Comparison of ENCODE assay signal across 8 cellular contexts in genomic region chr6:134288538-134289203, GRCh38. TPM values are rescaled to one million over a fixed set of nuclear protein-coding genes. Genes with fewer than 3 reads are reported as not detected.
DNase-seq lines count a peak whose midpoint lies in the region; ATAC-seq and TF ChIP-seq lines count a peak whose summit lies in the region.

No MANE protein-coding gene starts in this region.

- CTCF ChIA-PET in CD4-positive, alpha-beta memory T cell (lab: Charles Lee; ENCODE audit: partially characterized antibody): no interaction called here

- TF ChIP-seq CTCF in left lung (IDR thresholded peaks at IDR 0.05) (no peak), ovary (IDR thresholded peaks at IDR 0.05) (peak in 1 of 3 donors; percentile 7)

- H3K4me1 ChIP-seq in CD4-positive, alpha-beta memory T cell (ENCODE audit: insufficient read depth, low read length): peaks cover 18% of the 10 kb centered on the region
- H3K4me1 ChIP-seq in left lung: peaks cover 0 to 20% of the 10 kb centered on the region in 2 donors
- peaks cover 9% of the 10 kb centered on the region for H3K4me1 ChIP-seq in ovary (ENCODE audit: insufficient read depth)

- no peak for TF ChIP-seq POLR2A in ovary (IDR thresholded peaks at IDR 0.05)

- peaks cover 15 to 20% (median 18%) of the 10 kb centered on the region in 4 donors for H3K4me1 Mint-ChIP-seq in CD4-positive, alpha-beta memory T cell
- H3K4me1 Mint-ChIP-seq in activated naive CD4-positive, alpha-beta T cell treated with anti-CD3 and anti-CD28 coated beads, Interleukin-2, amount 50 U/mL, for 24 hours: peaks cover 29% of the 10 kb centered on the region

- WGBS in ovary, 3 donors: 4 to 20% (median 7%) methylated on average over 3 of the region's 3 CpGs

- no peaks in the 10 kb centered on the region for H3K27me3 ChIP-seq in CD4-positive, alpha-beta memory T cell (ENCODE audit: insufficient read depth, low read length)
- no peaks in the 10 kb centered on the region for H3K27me3 ChIP-seq in left lung
- no peaks in the 10 kb centered on the region for H3K27me3 ChIP-seq in ovary

- peak overlapping the region in 5 of 8 donors; percentile 2 to 58 (median 47) for H3K4me3 Mint-ChIP-seq in CD4-positive, alpha-beta memory T cell
- peak overlapping the region; percentile 56 for H3K4me3 Mint-ChIP-seq in activated naive CD4-positive, alpha-beta T cell treated with anti-CD3 and anti-CD28 coated beads, Interleukin-2, amount 50 U/mL, for 24 hours

- ATAC-seq in GM19463 (IDR thresholded peaks at IDR 0.05; ENCODE audit: unreplicated experiment): peak; percentile 72
- peak; percentile 80 for ATAC-seq in left lung

- no peaks in the 10 kb centered on the region for H3K36me3 Mint-ChIP-seq in CD4-positive, alpha-beta memory T cell
- H3K36me3 Mint-ChIP-seq in activated naive CD4-positive, alpha-beta T cell treated with anti-CD3 and anti-CD28 coated beads, Interleukin-2, amount 50 U/mL, for 24 hours: no peaks in the 10 kb centered on the region

- H3K4me3 ChIP-seq in CD4-positive, alpha-beta memory T cell (ENCODE audit: low read length in 2 of 2): no peak overlapping the region
- H3K4me3 ChIP-seq in left lung: no peak overlapping the region
- H3K4me3 ChIP-seq in ovary: no peak overlapping the region

- POLR2A ChIA-PET in CD4-positive, alpha-beta memory T cell (lab: Charles Lee; ENCODE audit: partially characterized antibody): interaction anchor here (1.6 kb wide), 1 partner anchor 43 kb away, joined by 5 read pairs; no protein-coding TSS in a partner anchor

- peak; percentile 11 to 53 (median 38) for DNase-seq in CD4-positive, alpha-beta memory T cell
- peak; percentile 74 for DNase-seq in HT-29 (ENCODE audit: low spot score)
- DNase-seq in left lung: no peak
- no peak for DNase-seq in SHP77 (lab: John Stamatoyannopoulos, UW)
- no peak for DNase-seq in ovary
- no peak for DNase-seq in stimulated activated CD4-positive, alpha-beta T cell treated with anti-CD3 and anti-CD28 coated beads, Interleukin-12 subunit alpha, Interleukin-12 subunit beta, amount 100 ng/mL, for 4 hours

- peaks cover 0 to 4% (median 0%) of the 10 kb centered on the region in 8 donors for H3K9me3 Mint-ChIP-seq in CD4-positive, alpha-beta memory T cell
- H3K9me3 Mint-ChIP-seq in activated naive CD4-positive, alpha-beta T cell treated with anti-CD3 and anti-CD28 coated beads, Interleukin-2, amount 50 U/mL, for 24 hours: no peaks in the 10 kb centered on the region

- intact Hi-C loops in CD4-positive, alpha-beta memory T cell (cut with micrococcal nuclease): loop anchor here (2.0 kb wide), 1 partner anchor 42 kb away; no protein-coding TSS in a partner anchor
- intact Hi-C loops in left lung (cut with DNase I): no loop called here
- intact Hi-C loops in ovary (cut with DNase I): no loop called here

- H3K27ac Mint-ChIP-seq in CD4-positive, alpha-beta memory T cell: peak overlapping the region in 6 of 7 donors; percentile 13 to 78 (median 38)
- peak overlapping the region; percentile 91 for H3K27ac Mint-ChIP-seq in activated naive CD4-positive, alpha-beta T cell treated with anti-CD3 and anti-CD28 coated beads, Interleukin-2, amount 50 U/mL, for 24 hours

- no peaks in the 10 kb centered on the region for H3K36me3 ChIP-seq in CD4-positive, alpha-beta memory T cell (ENCODE audit: insufficient read depth, low read length)
- H3K36me3 ChIP-seq in left lung (no peaks in the 10 kb centered on the region), ovary (no peaks in the 10 kb centered on the region)

- H3K27ac ChIP-seq in CD4-positive, alpha-beta memory T cell (ENCODE audit: low read depth, low read length): no peak overlapping the region
- peak overlapping the region; percentile 57 to 86 for H3K27ac ChIP-seq in left lung
- peak overlapping the region in 1 of 2 donors; percentile 39 for H3K27ac ChIP-seq in ovary

- TF ChIP-seq EP300 in ovary (IDR thresholded peaks at IDR 0.05): no peak

- no peaks in the 10 kb centered on the region for H3K9me3 ChIP-seq in CD4-positive, alpha-beta memory T cell (ENCODE audit: control insufficient read depth in 1 of 2, low read length in 2 of 2)
- H3K9me3 ChIP-seq in left lung: no peaks in the 10 kb centered on the region
- no peaks in the 10 kb centered on the region for H3K9me3 ChIP-seq in ovary

- no peaks in the 10 kb centered on the region for H3K27me3 Mint-ChIP-seq in CD4-positive, alpha-beta memory T cell
- H3K27me3 Mint-ChIP-seq in activated naive CD4-positive, alpha-beta T cell treated with anti-CD3 and anti-CD28 coated beads, Interleukin-2, amount 50 U/mL, for 24 hours: no peaks in the 10 kb centered on the region

RNA-seq across cellular contexts. Expression of gene SGK1, which starts 29.2 kb away (rescaled TPM):
- 10 to 100 TPM; 14.3 to 16.0 TPM for total RNA-seq in CD4-positive, alpha-beta memory T cell
- 10 to 100 TPM in 1 of 2 donors, 1 to 10 TPM in 1; 5.8 to 46.9 TPM for polyA plus RNA-seq in CD4-positive, alpha-beta memory T cell
- total RNA-seq in HT-29 (2014; rRNA removed; shearing (Covaris generic)): 184 and 186 TPM in 2 replicates
- total RNA-seq in left lung: 100 to 1,000 TPM; 154 to 236 TPM
- total RNA-seq in ovary: 100 to 1,000 TPM; 145 to 610 (median 279) TPM
- polyA plus RNA-seq in ovary: 100 to 1,000 TPM; 124 to 139 TPM

Comparison
In these comparisons a context has a peak if more than half of its experiments do, and no peak if none do; other contexts are left out.
1. DNase-seq: peak in CD4-positive, alpha-beta memory T cell (5 of 5) and HT-29 (single experiment); none in left lung (0 of 2), SHP77 (0 of 2), ovary (0 of 5) and stimulated activated CD4-positive, alpha-beta T cell treated with anti-CD3 and anti-CD28 coated beads, Interleukin-12 subunit alpha, Interleukin-12 subunit beta, amount 100 ng/mL, for 4 hours (single experiment).
2. RNA of gene SGK1, which starts 29.2 kb away (total RNA-seq): 145 to 610 TPM in ovary, 154 to 236 TPM in left lung and 184 to 186 TPM in HT-29; 14.3 to 16.0 TPM in CD4-positive, alpha-beta memory T cell; every median in the first group is over 4 times any median in the second.